ENCODE assay signal across 26 cellular contexts in the genomic region with DNA sequence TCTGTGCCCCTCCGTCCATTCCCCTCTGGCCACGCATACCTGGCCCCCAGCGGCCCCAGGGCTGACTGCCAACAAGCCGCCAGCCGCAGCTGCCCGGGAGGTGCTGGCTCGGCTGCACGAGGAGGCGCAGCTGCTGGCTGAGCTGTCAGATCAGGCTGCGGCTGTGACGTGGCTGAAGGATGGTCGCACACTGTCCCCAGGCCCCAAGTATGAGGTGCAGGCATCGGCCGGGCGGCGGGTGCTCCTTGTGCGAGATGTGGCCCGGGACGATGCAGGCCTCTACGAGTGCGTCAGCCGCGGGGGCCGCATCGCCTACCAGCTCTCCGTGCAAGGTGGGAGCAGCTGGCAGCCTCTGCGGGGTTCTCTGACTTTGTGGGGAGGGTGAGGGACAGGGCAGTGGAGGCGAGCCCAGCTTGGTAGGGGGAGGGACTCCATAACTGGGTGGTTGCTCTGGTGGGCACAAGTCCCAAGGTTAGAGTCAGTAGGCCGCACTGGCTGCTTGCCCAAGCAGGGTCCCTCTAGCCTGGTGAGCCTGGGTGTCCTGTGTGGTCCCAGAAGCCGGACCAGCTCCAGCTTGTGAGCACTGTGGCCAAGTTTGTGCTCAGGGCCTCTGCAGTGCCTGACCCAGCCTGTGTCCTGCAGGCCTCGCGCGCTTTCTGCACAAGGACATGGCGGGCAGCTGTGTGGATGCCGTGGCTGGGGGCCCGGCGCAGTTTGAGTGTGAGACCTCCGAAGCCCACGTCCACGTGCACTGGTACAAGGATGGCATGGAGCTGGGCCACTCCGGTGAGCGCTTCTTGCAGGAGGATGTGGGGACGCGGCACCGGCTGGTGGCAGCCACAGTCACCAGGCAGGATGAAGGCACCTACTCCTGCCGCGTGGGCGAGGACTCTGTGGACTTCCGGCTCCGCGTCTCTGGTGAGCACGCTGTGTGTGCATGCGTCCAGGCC. TPM values are rescaled to one million over a fixed set of nuclear protein-coding genes. Genes with fewer than 3 reads are reported as not detected.
A peak's percentile ranks its signal among the peaks of the same experiment; 100 is the strongest.
DNase-seq lines count a peak whose midpoint lies in the region; ATAC-seq, FAIRE-seq and TF ChIP-seq lines count a peak whose summit lies in the region.
"Had no signal": no experiment of that assay in that cellular context is flagged by ENCODE, and none has a peak within 500 bp of the region (broad histone marks: within the 10 kb centered on the region; RNA-seq: fewer than 3 reads in every experiment).

No MANE protein-coding gene starts in this region.

- no peak for TF ChIP-seq POLR2A in HepG2 (IDR thresholded peaks at IDR 0.05; ENCODE audit: insufficient read depth in 1 of 2, low read depth in 2 of 2, low read length in 2 of 2)
- TF ChIP-seq POLR2A in right lobe of liver (IDR thresholded peaks at IDR 0.05): no peak

- H3K36me3 ChIP-seq in HepG2 (replicated peaks in 1 of 2; ENCODE audit: control insufficient read depth in 1 of 2, insufficient read depth in 2 of 2, low read length in 2 of 2) (no peaks in the 10 kb centered on the region), right lobe of liver (no peaks in the 10 kb centered on the region), mammary epithelial cell (ENCODE audit: insufficient read depth, low read length) (no peaks in the 10 kb centered on the region)
- H3K36me3 ChIP-seq: uterus had no signal

- H3K4me2 ChIP-seq in HepG2 (ENCODE audit: low read depth, low read length) (no peak overlapping the region), mammary epithelial cell (ENCODE audit: insufficient read depth, low read depth, low read length) (no peak overlapping the region)

- H3K4me3 Mint-ChIP-seq in type B pancreatic cell: peak overlapping the region; percentile 62
- H3K4me3 Mint-ChIP-seq: activated T-cell treated with anti-CD3 and anti-CD28 coated beads, Interleukin-2, amount 50 U/mL, for 24 hours; endodermal cell had no signal

- H3K4me1 Mint-ChIP-seq in type B pancreatic cell (ENCODE audit: unreplicated experiment): peaks cover 4% of the 10 kb centered on the region

- H3K27ac ChIP-seq in HepG2 (ENCODE audit: extremely low read length, insufficient read depth, low read length): no peak overlapping the region
- no peak overlapping the region for H3K27ac ChIP-seq in right lobe of liver
- H3K27ac ChIP-seq in mammary epithelial cell (ENCODE audit: insufficient read depth, low read depth, low read length): no peak overlapping the region
- H3K27ac ChIP-seq: esophagus muscularis mucosa, testis, uterus had no signal

- WGBS in HepG2 (ENCODE audit: low lambda C conversion rate): 47% methylated on average over 25 of the region's 53 CpGs
- 79% methylated on average over 18 of the region's 53 CpGs for WGBS in right lobe of liver (ENCODE audit: insufficient coverage, low coverage, low lambda C conversion rate, missing lambda C conversion rate)
- WGBS in mammary epithelial cell (ENCODE audit: low coverage, missing lambda C conversion rate): 97% methylated on average over 25 of the region's 53 CpGs

- H4K20me1 ChIP-seq in HepG2 (ENCODE audit: insufficient read depth, low read length) (no peaks in the 10 kb centered on the region), mammary epithelial cell (ENCODE audit: insufficient read depth, low read length) (no peaks in the 10 kb centered on the region)

- H3K27me3 Mint-ChIP-seq in type B pancreatic cell: no peaks in the 10 kb centered on the region
- H3K27me3 Mint-ChIP-seq: activated T-cell treated with anti-CD3 and anti-CD28 coated beads, Interleukin-2, amount 50 U/mL, for 24 hours; B cell had no signal

- peaks cover 4% of the 10 kb centered on the region for H3K36me3 Mint-ChIP-seq in type B pancreatic cell

- no peak for FAIRE-seq in HepG2 (lab: Jason Lieb, UNC)
- FAIRE-seq: H54 had no signal

- CTCF ChIA-PET in HepG2 (lab: Yijun Ruan, JAX; ENCODE audit: low intra/inter-chr PET ratio, low total read pairs) (no interaction called here), mammary epithelial cell (lab: Charles Lee; ENCODE audit: low non-redundant PET) (no interaction called here)

- no peaks in the 10 kb centered on the region for H3K9me3 ChIP-seq in HepG2 (ENCODE audit: low read length)
- no peaks in the 10 kb centered on the region for H3K9me3 ChIP-seq in right lobe of liver
- H3K9me3 ChIP-seq in mammary epithelial cell (replicated peaks; ENCODE audit: insufficient read depth, low read length): no peaks in the 10 kb centered on the region
- H3K9me3 ChIP-seq: body of pancreas, esophagus muscularis mucosa, testis, uterus had no signal

- in situ Hi-C loops in HepG2 (cut with HindIII; ENCODE audit: extremely low pct_ligation_motif_present, low pct_unique_long_range_greater_than_20kb): no loop called here
- in situ Hi-C loops in mammary epithelial cell (cut with MboI; ENCODE audit: low sequenced_read_pairs in 2 of 2): no loop called here

- ATAC-seq in HepG2 (no peak), right lobe of liver (no peak), GM18498 (IDR thresholded peaks at IDR 0.05; ENCODE audit: unreplicated experiment) (no peak)
- ATAC-seq: body of pancreas had no signal

- H3K27ac Mint-ChIP-seq in type B pancreatic cell: no peak overlapping the region
- H3K27ac Mint-ChIP-seq: activated T-cell treated with anti-CD3 and anti-CD28 coated beads, Interleukin-2, amount 50 U/mL, for 24 hours; B cell had no signal

- H3K79me2 ChIP-seq in HepG2 (ENCODE audit: insufficient read depth, low read length) (no peaks in the 10 kb centered on the region), mammary epithelial cell (ENCODE audit: insufficient read depth, low read length) (no peaks in the 10 kb centered on the region)

- TF ChIP-seq EP300 in HepG2 (IDR thresholded peaks at IDR 0.05; ENCODE audit: low read depth in 2 of 2, low read length in 2 of 2): no peak
- no peak for TF ChIP-seq EP300 in HepG2 (CRISPR knock-in tag; IDR thresholded peaks at IDR 0.05; ENCODE audit: borderline replicate concordance)

- H3K4me3 ChIP-seq in HepG2 (replicated peaks in 1 of 3; ENCODE audit: insufficient read depth in 1 of 3, low read depth in 2 of 3, low read length in 3 of 3) (no peak overlapping the region), right lobe of liver (no peak overlapping the region), mammary epithelial cell (replicated peaks in 1 of 3; ENCODE audit: insufficient read depth in 1 of 3, low read depth in 2 of 3, low read length in 3 of 3) (no peak overlapping the region)
- H3K4me3 ChIP-seq: body of pancreas, esophagus muscularis mucosa, testis, uterus had no signal

- DNase-seq in HepG2 (ENCODE audit: low spot score): no peak
- no peak for DNase-seq in right lobe of liver
- peak; percentile 77 for DNase-seq in cardiac septum (ENCODE audit: low spot score)
- DNase-seq in mesenteric fat pad (ENCODE audit: low spot score): peak; percentile 89
- peak; percentile 66 for DNase-seq in type B pancreatic cell (ENCODE audit: extremely low spot score, unreplicated experiment)
- no peak for DNase-seq in dedifferentiated amniotic fluid mesenchymal stem cell (ENCODE audit: extremely low spot score)
- no peak for DNase-seq in mammary epithelial cell
- DNase-seq: activated CD4-positive, CD25-positive, alpha-beta regulatory T cell; activated naive CD4-positive, alpha-beta T cell; activated T-cell treated with anti-CD3 and anti-CD28 coated beads, Interleukin-2, amount 50 U/mL, for 24 hours; DND-41; endodermal cell; foreskin melanocyte; hypothalamus; NCI-H1048; NCI-H1930; occipital lobe; SIG-M5; stimulated activated naive CD4-positive, alpha-beta T cell treated with Interleukin-2 at 50 U/mL for 16 hours; testis; uterus had no signal

- BruUV-seq in HepG2 (replicated peaks; lab: Mats Ljungman, UMichigan) (no TSS peak), mammary epithelial cell (replicated peaks; lab: Mats Ljungman, UMichigan) (no TSS peak)

- no peaks in the 10 kb centered on the region for H3K4me1 ChIP-seq in HepG2 (ENCODE audit: insufficient read depth, low read length)
- H3K4me1 ChIP-seq in right lobe of liver: peaks cover 0 to 4% (median 0%) of the 10 kb centered on the region in 4 donors
- peaks cover 9% of the 10 kb centered on the region for H3K4me1 ChIP-seq in mammary epithelial cell (ENCODE audit: insufficient read depth, low read length)
- H3K4me1 ChIP-seq: testis, uterus had no signal

- no peak for TF ChIP-seq CTCF in HepG2 (CRISPR knock-in tag; IDR thresholded peaks at IDR 0.05)
- TF ChIP-seq CTCF in right lobe of liver (IDR thresholded peaks at IDR 0.05): no peak
- no peak for TF ChIP-seq CTCF in type B pancreatic cell (conservative IDR thresholded peaks at IDR 0.05)
- TF ChIP-seq CTCF in mammary epithelial cell (conservative IDR thresholded peaks at IDR 0.05 in 1 of 2, IDR thresholded peaks at IDR 0.05 in 1 of 2; ENCODE audit: extremely low read depth in 1 of 2, insufficient read depth in 1 of 2, low read depth in 1 of 2, low read length in 2 of 2): no peak

- intact Hi-C loops in HepG2 (cut with micrococcal nuclease; ENCODE audit: unreplicated experiment): no loop called here
- intact Hi-C loops in right lobe of liver (cut with DNase I): no loop called here
- intact Hi-C loops in cardiac septum (cut with DNase I): no loop called here
- intact Hi-C loops in mammary epithelial cell (cut with micrococcal nuclease): no loop called here

- dilution Hi-C loops in mammary epithelial cell (cut with HindIII; ENCODE audit: low sequenced_read_pairs): no loop called here

- POLR2A ChIA-PET in HepG2 (lab: Yijun Ruan, JAX): no interaction called here

- no peak overlapping the region for H2AFZ ChIP-seq in HepG2 (ENCODE audit: low read length)
- no peak overlapping the region for H2AFZ ChIP-seq in mammary epithelial cell (ENCODE audit: low read depth, low read length)

- no peak for TF ChIP-seq RAD21 in HepG2 (CRISPR knock-in tag; IDR thresholded peaks at IDR 0.05)

- H3K27me3 ChIP-seq in HepG2 (ENCODE audit: control insufficient read depth in 1 of 2, insufficient read depth in 2 of 2, low read length in 2 of 2) (peaks cover 3 to 40% of the 10 kb centered on the region in 2 experiments), right lobe of liver (no peaks in the 10 kb centered on the region), mammary epithelial cell (ENCODE audit: insufficient read depth, low read length) (no peaks in the 10 kb centered on the region)
- H3K27me3 ChIP-seq: body of pancreas, testis, uterus had no signal

- no peaks in the 10 kb centered on the region for H3K9me3 Mint-ChIP-seq in type B pancreatic cell
- H3K9me3 Mint-ChIP-seq: activated T-cell treated with anti-CD3 and anti-CD28 coated beads, Interleukin-2, amount 50 U/mL, for 24 hours; endodermal cell had no signal

- H3K9ac ChIP-seq in HepG2 (ENCODE audit: insufficient read depth, low read depth, low read length) (no peak overlapping the region), mammary epithelial cell (ENCODE audit: insufficient read depth, low read length) (no peak overlapping the region)

RNA-seq across cellular contexts. Expression of a gene that starts 8.8 kb away (rescaled TPM):
- total RNA-seq in HepG2 (2016; rRNA removed; fragmentation: Illumina TruSeq; extraction: Trizol) (0.08 and 0.20 TPM in 2 replicates), right lobe of liver (1 to 10 TPM in 5 of 6 experiments, under 1 TPM in 1; 0.43 to 3.5 (median 2.0) TPM), cardiac septum (396 TPM), mesenteric fat pad (3.7 TPM), type B pancreatic cell (ENCODE audit: low replicate concordance) (17.2 and 48.9 TPM in 2 replicates), mammary epithelial cell (10 to 100 TPM; 19.6 to 40.5 TPM)
- not detected in 2 replicates for total RNA-seq in HepG2 (2016; cell fraction: cytosol; rRNA removed; fragmentation: Illumina TruSeq; extraction: Trizol; ENCODE audit: low read depth)
- total RNA-seq in HepG2 (2016; cell fraction: insoluble cytoplasmic fraction; rRNA removed; fragmentation: Illumina TruSeq; extraction: Trizol): 0.09 and 0.13 TPM in 2 replicates
- 0.06 and 0.07 TPM in 2 replicates for total RNA-seq in HepG2 (2016; cell fraction: membrane; rRNA removed; fragmentation: Illumina TruSeq; extraction: Trizol)
- total RNA-seq in HepG2 (2016; cell fraction: nucleus; rRNA removed; fragmentation: Illumina TruSeq; extraction: Trizol): 0.12 TPM in 1 of 2 replicates, not detected in the other
- polyA plus RNA-seq in HepG2 (2011; rRNA removed) (0.10 and 0.20 TPM in 2 replicates), mammary epithelial cell (2.0 TPM)
- 0.03 and 0.07 TPM in 2 replicates for polyA plus RNA-seq in HepG2 (2011; cell fraction: cytosol; rRNA removed)
- polyA plus RNA-seq in HepG2 (2011; cell fraction: nucleus; rRNA removed): 0.58 and 1.1 TPM in 2 replicates
- polyA plus RNA-seq in HepG2 (2012): 0.09 and 0.55 TPM in 2 replicates
- polyA plus RNA-seq in HepG2 (2016; cell fraction: cytosol; fragmentation: Illumina TruSeq; extraction: Trizol; ENCODE audit: low read depth): not detected in 2 replicates
- polyA plus RNA-seq in HepG2 (2016; cell fraction: insoluble cytoplasmic fraction; fragmentation: Illumina TruSeq; extraction: Trizol; ENCODE audit: low read depth): 0.08 and 0.10 TPM in 2 replicates
- polyA plus RNA-seq in HepG2 (2016; cell fraction: membrane; fragmentation: Illumina TruSeq; extraction: Trizol; ENCODE audit: low read depth): not detected in 2 replicates
- 0.14 and 0.32 TPM in 2 replicates for polyA plus RNA-seq in HepG2 (2016; cell fraction: nucleus; fragmentation: Illumina TruSeq; extraction: Trizol; ENCODE audit: insufficient read depth, low read depth)
- 0.24 and 23.5 TPM in 2 replicates for polyA minus RNA-seq in HepG2 (2011; rRNA and poly(A)+ RNA removed; ENCODE audit: low replicate concordance)
- polyA minus RNA-seq in HepG2 (2011; cell fraction: cytosol; rRNA and poly(A)+ RNA removed): 0.10 and 0.35 TPM in 2 replicates
- 0.52 and 0.99 TPM in 2 replicates for polyA minus RNA-seq in HepG2 (2011; cell fraction: nucleus; rRNA and poly(A)+ RNA removed)
- polyA minus RNA-seq in mammary epithelial cell: 7.8 TPM

RNA-seq across cellular contexts. Expression of a gene that starts 51.0 kb away (rescaled TPM):
- total RNA-seq in HepG2 (2016; rRNA removed; fragmentation: Illumina TruSeq; extraction: Trizol): 9.7 and 10.2 TPM in 2 replicates
- 0.81 and 1.6 TPM in 2 replicates for total RNA-seq in HepG2 (2016; cell fraction: cytosol; rRNA removed; fragmentation: Illumina TruSeq; extraction: Trizol; ENCODE audit: low read depth)
- 8.3 and 9.2 TPM in 2 replicates for total RNA-seq in HepG2 (2016; cell fraction: insoluble cytoplasmic fraction; rRNA removed; fragmentation: Illumina TruSeq; extraction: Trizol)
- total RNA-seq in HepG2 (2016; cell fraction: membrane; rRNA removed; fragmentation: Illumina TruSeq; extraction: Trizol): 2.3 and 3.6 TPM in 2 replicates
- total RNA-seq in HepG2 (2016; cell fraction: nucleus; rRNA removed; fragmentation: Illumina TruSeq; extraction: Trizol): 3.8 and 4.7 TPM in 2 replicates
- polyA plus RNA-seq in HepG2 (2011; rRNA removed): 2.3 and 4.2 TPM in 2 replicates
- 1.7 and 3.8 TPM in 2 replicates for polyA plus RNA-seq in HepG2 (2011; cell fraction: cytosol; rRNA removed)
- 3.6 and 5.6 TPM in 2 replicates for polyA plus RNA-seq in HepG2 (2011; cell fraction: nucleus; rRNA removed)
- polyA plus RNA-seq in HepG2 (2012): 2.1 and 2.8 TPM in 2 replicates
- polyA plus RNA-seq in HepG2 (2016; cell fraction: cytosol; fragmentation: Illumina TruSeq; extraction: Trizol; ENCODE audit: low read depth): 0.59 and 1.2 TPM in 2 replicates
- polyA plus RNA-seq in HepG2 (2016; cell fraction: insoluble cytoplasmic fraction; fragmentation: Illumina TruSeq; extraction: Trizol; ENCODE audit: low read depth): 7.5 and 7.6 TPM in 2 replicates
- polyA plus RNA-seq in HepG2 (2016; cell fraction: membrane; fragmentation: Illumina TruSeq; extraction: Trizol; ENCODE audit: low read depth): 2.2 and 2.3 TPM in 2 replicates
- polyA plus RNA-seq in HepG2 (2016; cell fraction: nucleus; fragmentation: Illumina TruSeq; extraction: Trizol; ENCODE audit: insufficient read depth, low read depth): 4.3 and 5.9 TPM in 2 replicates
- polyA minus RNA-seq in HepG2 (2011; rRNA and poly(A)+ RNA removed; ENCODE audit: low replicate concordance): 2.7 and 11.4 TPM in 2 replicates
- polyA minus RNA-seq in HepG2 (2011; cell fraction: cytosol; rRNA and poly(A)+ RNA removed): 3.1 and 4.6 TPM in 2 replicates
- 3.7 and 5.7 TPM in 2 replicates for polyA minus RNA-seq in HepG2 (2011; cell fraction: nucleus; rRNA and poly(A)+ RNA removed)
- total RNA-seq in right lobe of liver: 1 to 10 TPM; 5.1 to 8.0 (median 6.1) TPM
- 16.6 TPM for total RNA-seq in cardiac septum
- 7.5 TPM for total RNA-seq in mesenteric fat pad
- total RNA-seq in type B pancreatic cell (ENCODE audit: low replicate concordance): 9.5 and 10.5 TPM in 2 replicates
- total RNA-seq in mammary epithelial cell: 1 to 10 TPM; 7.0 to 8.0 TPM
- polyA plus RNA-seq in mammary epithelial cell: 2.6 TPM
- polyA minus RNA-seq in mammary epithelial cell: 3.0 TPM

Comparison
In these comparisons a context has a peak if more than half of its experiments do, and no peak if none do; other contexts are left out.
1. DNase-seq: peak in cardiac septum (single experiment), mesenteric fat pad (single experiment) and type B pancreatic cell (single experiment); none in HepG2 (single experiment), right lobe of liver (0 of 3), dedifferentiated amniotic fluid mesenchymal stem cell (single experiment) and mammary epithelial cell (single experiment).